In genomic region chr3:4981688-4982494, GRCh38 we compare ENCODE assay signal across 9 cellular contexts. TPM values are rescaled to one million over a fixed set of nuclear protein-coding genes. Genes with fewer than 3 reads are reported as not detected.
DNase-seq lines count a peak whose midpoint lies in the region; ATAC-seq and TF ChIP-seq lines count a peak whose summit lies in the region.
"Had no signal": no experiment of that assay in that cellular context is flagged by ENCODE, and none has a peak within 500 bp of the region (broad histone marks: within the 10 kb centered on the region; RNA-seq: fewer than 3 reads in every experiment).

No MANE protein-coding gene starts in this region.

- no peaks in the 10 kb centered on the region for H3K27me3 ChIP-seq in colonic mucosa

- peaks cover 39% of the 10 kb centered on the region for H3K36me3 Mint-ChIP-seq in natural killer cell

- no peaks in the 10 kb centered on the region for H3K27me3 Mint-ChIP-seq in natural killer cell (ENCODE audit: low read depth in 2 of 2)

- H3K36me3 ChIP-seq in colonic mucosa, result no peaks in the 10 kb centered on the region

- H3K9me3 ChIP-seq in colonic mucosa, result no peaks in the 10 kb centered on the region

- peak overlapping the region; percentile 99 for H3K4me3 Mint-ChIP-seq in natural killer cell

- peak overlapping the region; percentile 88 for H3K4me3 ChIP-seq in colonic mucosa

- in situ Hi-C loops in GM13977 (cut with MboI; ENCODE audit: low pct_unique_long_range_greater_than_20kb, low sequenced_read_pairs, unreplicated experiment), result no loop called here

- no peak for ATAC-seq in natural killer cell

- intact Hi-C loops in colonic mucosa (cut with DNase I), result loop anchor here (5.0 kb wide), 1 partner anchor 40 kb away; no protein-coding TSS in a partner anchor
- intact Hi-C loops in natural killer cell (cut with micrococcal nuclease), result loop anchor here (2.0 to 10.0 kb wide), 3 partner anchors 70 to 627 kb away; no protein-coding TSS in a partner anchor

- DNase-seq in NCI-H2196 (lab: John Stamatoyannopoulos, UW; ENCODE audit: unreplicated experiment), result peak; percentile 1
- DNase-seq in NCI-H2196 treated with DMSO at 0.1 percent for 48 hours (lab: John Stamatoyannopoulos, UW; ENCODE audit: unreplicated experiment), result no peak
- DNase-seq in OCI-M1 (lab: John Stamatoyannopoulos, UW), result peak; percentile 90
- DNase-seq in colonic mucosa, result peak; percentile 59
- no peak for DNase-seq in natural killer cell
- DNase-seq in GM13977 (ENCODE audit: low spot score), result no peak
- no peak for DNase-seq in NK-92 treated with Interleukin-12 subunit alpha and Interleukin-12 subunit beta, amount 100 ng/mL, for 24 hours (lab: John Stamatoyannopoulos, UW)
- no peak for DNase-seq in mucosa of gallbladder (ENCODE audit: low spot score)

- no peaks in the 10 kb centered on the region for H3K9me3 Mint-ChIP-seq in natural killer cell

- peak overlapping the region; percentile 95 for H3K27ac ChIP-seq in colonic mucosa
- H3K27ac ChIP-seq: C4-2B had no signal

- peak; percentile 37 for TF ChIP-seq CTCF in colonic mucosa (IDR thresholded peaks at IDR 0.05)
- peak; percentile 13 for TF ChIP-seq CTCF in natural killer cell (IDR thresholded peaks at IDR 0.05)
- TF ChIP-seq CTCF in GM13977 (IDR thresholded peaks at IDR 0.05; ENCODE audit: extremely low read depth, insufficient read depth, missing control alignments), result no peak

- peak overlapping the region; percentile 48 to 59 for H3K9ac ChIP-seq in colonic mucosa (ENCODE audit: low read depth in 2 of 2, low read length in 2 of 2)

- H3K27ac Mint-ChIP-seq in natural killer cell, result peak overlapping the region; percentile 98 to 100

- H3K4me1 Mint-ChIP-seq in natural killer cell, result peaks cover 76 to 79% of the 10 kb centered on the region in 2 donors

- peaks cover 6% of the 10 kb centered on the region for H3K4me1 ChIP-seq in colonic mucosa

RNA-seq across cellular contexts. Expression of gene BHLHE40, which starts 2.7 kb away (rescaled TPM):
- total RNA-seq in colonic mucosa (10 to 100 TPM; 25.2 to 66.0 TPM), natural killer cell (100 to 1,000 TPM; 512 to 725 (median 719) TPM), mucosa of gallbladder (56.5 TPM)

Comparison
In these comparisons a context has a peak if more than half of its experiments do, and no peak if none do; other contexts are left out.
1. DNase-seq: peak in NCI-H2196 (single experiment), OCI-M1 (single experiment) and colonic mucosa (single experiment); none in NCI-H2196 treated with DMSO at 0.1 percent for 48 hours (single experiment), natural killer cell (single experiment), GM13977 (single experiment), NK-92 treated with Interleukin-12 subunit alpha and Interleukin-12 subunit beta, amount 100 ng/mL, for 24 hours (single experiment) and mucosa of gallbladder (single experiment).